ENCODE assay signal across 30 cellular contexts in genomic region chr12:32240210-32240609, GRCh38.
DNase-seq lines count a peak whose midpoint lies in the region; TF ChIP-seq lines count a peak whose summit lies in the region.
"Had no signal": no experiment of that assay in that cellular context is flagged by ENCODE, and none has a peak within 500 bp of the region (broad histone marks: within the 10 kb centered on the region; RNA-seq: fewer than 3 reads in every experiment).

No MANE protein-coding gene starts in this region.

- no peak overlapping the region for H3K27ac ChIP-seq in caudate nucleus (ENCODE audit: low read depth, low read length)
- H3K27ac ChIP-seq: A549, adrenal gland, left ventricle myocardium inferior, neutrophil, PC-9, spleen, testis had no signal

- peak overlapping the region; percentile 19 to 78 (median 32) for H3K27ac Mint-ChIP-seq in brain
- H3K27ac Mint-ChIP-seq: activated CD8-positive, alpha-beta T cell treated with anti-CD3 and anti-CD28 coated beads, Interleukin-2, amount 10 ng/mL, durations not matched to agents 7 days and 5 days; activated naive CD4-positive, alpha-beta T cell treated with anti-CD3 and anti-CD28 coated beads, Interleukin-2, amount 10 ng/mL, durations not matched to agents 7 days and 5 days; activated T-helper 17 cell treated with anti-CD3 and anti-CD28 coated beads, Interleukin-2, amount 50 U/mL, for 72 hours; CD4-positive, CD25-positive, alpha-beta regulatory T cell; immature natural killer cell; stimulated activated naive CD8-positive, alpha-beta T cell treated with anti-CD3 and anti-CD28 coated beads, Interleukin-15, Interleukin-2, amounts not matched to agents 100 ng/mL and 50 ng/mL, for 24 hours had no signal

- peaks cover 40% of the 10 kb centered on the region for H3K36me3 Mint-ChIP-seq in brain

- H3K27me3 Mint-ChIP-seq in brain: no peaks in the 10 kb centered on the region
- H3K27me3 Mint-ChIP-seq: activated naive CD4-positive, alpha-beta T cell treated with anti-CD3 and anti-CD28 coated beads, Interleukin-2, amount 10 ng/mL, durations not matched to agents 7 days and 5 days; activated T-helper 17 cell treated with anti-CD3 and anti-CD28 coated beads, Interleukin-2, amount 50 U/mL, for 72 hours; CD4-positive, CD25-positive, alpha-beta regulatory T cell; stimulated activated naive CD8-positive, alpha-beta T cell treated with anti-CD3 and anti-CD28 coated beads, Interleukin-15, Interleukin-2, amounts not matched to agents 100 ng/mL and 50 ng/mL, for 24 hours had no signal

- peaks cover 14% of the 10 kb centered on the region for H3K4me1 Mint-ChIP-seq in brain
- H3K4me1 Mint-ChIP-seq: activated naive CD4-positive, alpha-beta T cell treated with anti-CD3 and anti-CD28 coated beads, Interleukin-2, amount 10 ng/mL, durations not matched to agents 7 days and 5 days; activated T-helper 17 cell treated with anti-CD3 and anti-CD28 coated beads, Interleukin-2, amount 50 U/mL, for 72 hours; immature natural killer cell had no signal

- H3K9me3 Mint-ChIP-seq in brain: peaks cover 12 to 27% (median 22%) of the 10 kb centered on the region in 5 experiments
- H3K9me3 Mint-ChIP-seq: activated naive CD4-positive, alpha-beta T cell treated with anti-CD3 and anti-CD28 coated beads, Interleukin-2, amount 10 ng/mL, durations not matched to agents 7 days and 5 days had no signal

- no peak for TF ChIP-seq CTCF in brain (conservative IDR thresholded peaks at IDR 0.05)

- DNase-seq in Daoy (ENCODE audit: low read depth) (peak; percentile 38), NCI-H82 (lab: John Stamatoyannopoulos, UW) (peak; percentile 94), lung microvascular endothelial cell (ENCODE audit: low read depth in 2 of 2) (peak; percentile 22 to 67), DMS79 treated with DMSO at 0.1 percent for 48 hours (lab: John Stamatoyannopoulos, UW) (no peak), caudate nucleus (lab: John Stamatoyannopoulos, UW) (no peak), NCI-H345 (lab: John Stamatoyannopoulos, UW) (no peak)
- no peak for DNase-seq in activated CD4-positive, alpha-beta T cell treated with anti-CD3 and anti-CD28 coated beads, Interleukin-2, amount 50 U/mL, for 4 hours
- DNase-seq: activated CD4-positive, alpha-beta T cell treated with anti-CD3 and anti-CD28 coated beads for 1 hour; activated CD8-positive, alpha-beta T cell treated with anti-CD3 and anti-CD28 coated beads, Interleukin-2, amount 10 ng/mL, durations not matched to agents 7 days and 5 days; activated naive CD4-positive, alpha-beta T cell treated with anti-CD3 and anti-CD28 coated beads, Interleukin-2, amount 10 ng/mL, durations not matched to agents 7 days and 5 days; adrenal gland; AML-193; CD4-positive, CD25-positive, alpha-beta regulatory T cell; H7; immature natural killer cell; left ventricle myocardium inferior; NCI-H1048; NCI-H187; PC-9; right cardiac atrium; Right ventricle myocardium superior; spleen; stimulated activated CD8-positive, alpha-beta memory T cell treated with anti-CD3 and anti-CD28 coated beads, Interleukin-4, amount 100 ng/mL, for 48 hours; T-helper 2 cell; testis had no signal

- H3K4me3 Mint-ChIP-seq in brain: no peak overlapping the region
- H3K4me3 Mint-ChIP-seq: activated CD8-positive, alpha-beta T cell treated with anti-CD3 and anti-CD28 coated beads, Interleukin-2, amount 10 ng/mL, durations not matched to agents 7 days and 5 days; activated naive CD4-positive, alpha-beta T cell treated with anti-CD3 and anti-CD28 coated beads, Interleukin-2, amount 10 ng/mL, durations not matched to agents 7 days and 5 days; activated T-helper 17 cell treated with anti-CD3 and anti-CD28 coated beads, Interleukin-2, amount 50 U/mL, for 72 hours; CD4-positive, CD25-positive, alpha-beta regulatory T cell; immature natural killer cell; stimulated activated naive CD8-positive, alpha-beta T cell treated with anti-CD3 and anti-CD28 coated beads, Interleukin-15, Interleukin-2, amounts not matched to agents 100 ng/mL and 50 ng/mL, for 24 hours had no signal

Comparison
In these comparisons a context has a peak if more than half of its experiments do, and no peak if none do; other contexts are left out.
1. DNase-seq: peak in Daoy (single experiment), NCI-H82 (single experiment) and lung microvascular endothelial cell (2 of 2); none in DMS79 treated with DMSO at 0.1 percent for 48 hours (single experiment), activated CD4-positive, alpha-beta T cell treated with anti-CD3 and anti-CD28 coated beads, Interleukin-2, amount 50 U/mL, for 4 hours (0 of 2), caudate nucleus (0 of 61) and NCI-H345 (single experiment).